ENCODE assay signal across 1 cellular context in the genomic region with DNA sequence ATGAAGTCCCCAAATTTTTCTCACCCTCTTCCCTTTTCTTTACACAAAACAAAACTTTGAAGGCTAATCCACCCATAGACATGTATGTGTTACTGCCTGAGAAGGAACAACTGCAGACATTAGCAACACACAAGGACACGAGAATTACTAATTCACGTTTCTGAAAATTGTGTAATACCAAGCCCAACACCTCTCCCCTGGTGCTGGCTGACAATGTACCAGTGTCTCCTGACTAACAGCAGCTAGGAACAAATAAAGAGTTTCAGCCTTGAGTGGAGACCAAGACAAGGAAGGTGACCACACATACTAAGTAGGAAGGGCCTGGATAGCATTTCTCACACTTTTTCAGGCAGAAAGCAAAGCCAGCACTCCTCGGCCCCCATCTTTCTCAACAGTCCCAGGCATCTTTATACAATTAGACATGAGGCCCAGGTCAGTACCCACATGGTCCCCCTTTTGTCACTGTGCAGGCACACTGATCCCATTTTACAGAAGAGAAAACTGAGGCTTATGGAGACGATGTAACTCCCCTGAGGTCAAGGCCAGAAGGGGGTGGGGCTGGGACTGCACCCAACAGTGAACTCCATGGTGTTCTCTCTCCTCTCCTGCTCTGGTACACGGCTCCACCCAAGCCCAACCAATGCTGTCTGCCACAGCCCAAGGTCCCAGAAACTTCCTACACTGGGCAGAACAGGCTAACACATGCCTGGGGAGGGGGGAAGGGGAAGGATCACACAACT.
TF ChIP-seq lines count a peak whose summit lies in the region.

No MANE protein-coding gene starts in this region.

TF ChIP-seq in HepG2, 621 proteins besides CTCF, POLR2A, EP300 and RAD21 (continued from another document and continues in another):
- TF ChIP-seq, protein P1, sequence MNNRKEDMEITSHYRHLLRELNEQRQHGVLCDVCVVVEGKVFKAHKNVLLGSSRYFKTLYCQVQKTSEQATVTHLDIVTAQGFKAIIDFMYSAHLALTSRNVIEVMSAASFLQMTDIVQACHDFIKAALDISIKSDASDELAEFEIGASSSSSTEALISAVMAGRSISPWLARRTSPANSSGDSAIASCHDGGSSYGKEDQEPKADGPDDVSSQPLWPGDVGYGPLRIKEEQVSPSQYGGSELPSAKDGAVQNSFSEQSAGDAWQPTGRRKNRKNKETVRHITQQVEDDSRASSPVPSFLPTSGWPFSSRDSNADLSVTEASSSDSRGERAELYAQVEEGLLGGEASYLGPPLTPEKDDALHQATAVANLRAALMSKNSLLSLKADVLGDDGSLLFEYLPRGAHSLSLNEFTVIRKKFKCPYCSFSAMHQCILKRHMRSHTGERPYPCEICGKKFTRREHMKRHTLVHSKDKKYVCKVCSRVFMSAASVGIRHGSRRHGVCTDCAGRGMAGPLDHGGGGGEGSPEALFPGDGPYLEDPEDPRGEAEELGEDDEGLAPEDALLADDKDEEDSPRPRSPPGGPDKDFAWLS (CRISPR knock-in tag; IDR thresholded peaks at IDR 0.05; ENCODE audit: borderline replicate concordance) = no peak
- TF ChIP-seq SNAI1 (CRISPR knock-in tag; IDR thresholded peaks at IDR 0.05; ENCODE audit: borderline replicate concordance) = no peak
- no peak for TF ChIP-seq ZNF619 (CRISPR knock-in tag; IDR thresholded peaks at IDR 0.05)
- TF ChIP-seq FOXO1 (CRISPR knock-in tag; IDR thresholded peaks at IDR 0.05) = no peak
- TF ChIP-seq RFXANK (CRISPR knock-in tag; IDR thresholded peaks at IDR 0.05) = no peak
- TF ChIP-seq U2AF1 (optimal IDR thresholded peaks at IDR 0.05; ENCODE audit: low read depth, low read length) = no peak
- TF ChIP-seq NFYB (CRISPR knock-in tag; IDR thresholded peaks at IDR 0.05) = no peak
- no peak for TF ChIP-seq ZFP36 (IDR thresholded peaks at IDR 0.05; ENCODE audit: borderline replicate concordance, low read depth, low read length, partially characterized antibody)
- no peak for TF ChIP-seq FOXC1 (CRISPR knock-in tag; IDR thresholded peaks at IDR 0.05; ENCODE audit: borderline replicate concordance)
- no peak for TF ChIP-seq ZNF17 (CRISPR knock-in tag; IDR thresholded peaks at IDR 0.05)
- TF ChIP-seq PLRG1 (conservative IDR thresholded peaks at IDR 0.05) = no peak
- no peak for TF ChIP-seq JUN (CRISPR knock-in tag; IDR thresholded peaks at IDR 0.05)
- no peak for TF ChIP-seq ZNF430 (CRISPR knock-in tag; IDR thresholded peaks at IDR 0.05)
- no peak for TF ChIP-seq ZNF33B (CRISPR knock-in tag; IDR thresholded peaks at IDR 0.05)
- TF ChIP-seq NFRKB (IDR thresholded peaks at IDR 0.05) = no peak
- peak; percentile 23; the same call in 1 of the 2 replicates for TF ChIP-seq SALL1 (CRISPR knock-in tag; IDR thresholded peaks at IDR 0.05)
- no peak for TF ChIP-seq ZEB1 (IDR thresholded peaks at IDR 0.05; ENCODE audit: insufficient replicate concordance, low read depth)
- TF ChIP-seq IKZF4 (CRISPR knock-in tag; IDR thresholded peaks at IDR 0.05; ENCODE audit: borderline replicate concordance, low read depth, not compliant biosample characterization) = no peak
- TF ChIP-seq NR2F6 (IDR thresholded peaks at IDR 0.05) = peak; percentile 83
- peak; percentile 82 for TF ChIP-seq NR2F6 (CRISPR knock-in tag; IDR thresholded peaks at IDR 0.05)
- TF ChIP-seq MXI1 (IDR thresholded peaks at IDR 0.05; ENCODE audit: borderline replicate concordance, low read depth, low read length) = no peak
- no peak for TF ChIP-seq ZNF703 (CRISPR knock-in tag; IDR thresholded peaks at IDR 0.05; ENCODE audit: borderline replicate concordance)
- TF ChIP-seq, protein P2, sequence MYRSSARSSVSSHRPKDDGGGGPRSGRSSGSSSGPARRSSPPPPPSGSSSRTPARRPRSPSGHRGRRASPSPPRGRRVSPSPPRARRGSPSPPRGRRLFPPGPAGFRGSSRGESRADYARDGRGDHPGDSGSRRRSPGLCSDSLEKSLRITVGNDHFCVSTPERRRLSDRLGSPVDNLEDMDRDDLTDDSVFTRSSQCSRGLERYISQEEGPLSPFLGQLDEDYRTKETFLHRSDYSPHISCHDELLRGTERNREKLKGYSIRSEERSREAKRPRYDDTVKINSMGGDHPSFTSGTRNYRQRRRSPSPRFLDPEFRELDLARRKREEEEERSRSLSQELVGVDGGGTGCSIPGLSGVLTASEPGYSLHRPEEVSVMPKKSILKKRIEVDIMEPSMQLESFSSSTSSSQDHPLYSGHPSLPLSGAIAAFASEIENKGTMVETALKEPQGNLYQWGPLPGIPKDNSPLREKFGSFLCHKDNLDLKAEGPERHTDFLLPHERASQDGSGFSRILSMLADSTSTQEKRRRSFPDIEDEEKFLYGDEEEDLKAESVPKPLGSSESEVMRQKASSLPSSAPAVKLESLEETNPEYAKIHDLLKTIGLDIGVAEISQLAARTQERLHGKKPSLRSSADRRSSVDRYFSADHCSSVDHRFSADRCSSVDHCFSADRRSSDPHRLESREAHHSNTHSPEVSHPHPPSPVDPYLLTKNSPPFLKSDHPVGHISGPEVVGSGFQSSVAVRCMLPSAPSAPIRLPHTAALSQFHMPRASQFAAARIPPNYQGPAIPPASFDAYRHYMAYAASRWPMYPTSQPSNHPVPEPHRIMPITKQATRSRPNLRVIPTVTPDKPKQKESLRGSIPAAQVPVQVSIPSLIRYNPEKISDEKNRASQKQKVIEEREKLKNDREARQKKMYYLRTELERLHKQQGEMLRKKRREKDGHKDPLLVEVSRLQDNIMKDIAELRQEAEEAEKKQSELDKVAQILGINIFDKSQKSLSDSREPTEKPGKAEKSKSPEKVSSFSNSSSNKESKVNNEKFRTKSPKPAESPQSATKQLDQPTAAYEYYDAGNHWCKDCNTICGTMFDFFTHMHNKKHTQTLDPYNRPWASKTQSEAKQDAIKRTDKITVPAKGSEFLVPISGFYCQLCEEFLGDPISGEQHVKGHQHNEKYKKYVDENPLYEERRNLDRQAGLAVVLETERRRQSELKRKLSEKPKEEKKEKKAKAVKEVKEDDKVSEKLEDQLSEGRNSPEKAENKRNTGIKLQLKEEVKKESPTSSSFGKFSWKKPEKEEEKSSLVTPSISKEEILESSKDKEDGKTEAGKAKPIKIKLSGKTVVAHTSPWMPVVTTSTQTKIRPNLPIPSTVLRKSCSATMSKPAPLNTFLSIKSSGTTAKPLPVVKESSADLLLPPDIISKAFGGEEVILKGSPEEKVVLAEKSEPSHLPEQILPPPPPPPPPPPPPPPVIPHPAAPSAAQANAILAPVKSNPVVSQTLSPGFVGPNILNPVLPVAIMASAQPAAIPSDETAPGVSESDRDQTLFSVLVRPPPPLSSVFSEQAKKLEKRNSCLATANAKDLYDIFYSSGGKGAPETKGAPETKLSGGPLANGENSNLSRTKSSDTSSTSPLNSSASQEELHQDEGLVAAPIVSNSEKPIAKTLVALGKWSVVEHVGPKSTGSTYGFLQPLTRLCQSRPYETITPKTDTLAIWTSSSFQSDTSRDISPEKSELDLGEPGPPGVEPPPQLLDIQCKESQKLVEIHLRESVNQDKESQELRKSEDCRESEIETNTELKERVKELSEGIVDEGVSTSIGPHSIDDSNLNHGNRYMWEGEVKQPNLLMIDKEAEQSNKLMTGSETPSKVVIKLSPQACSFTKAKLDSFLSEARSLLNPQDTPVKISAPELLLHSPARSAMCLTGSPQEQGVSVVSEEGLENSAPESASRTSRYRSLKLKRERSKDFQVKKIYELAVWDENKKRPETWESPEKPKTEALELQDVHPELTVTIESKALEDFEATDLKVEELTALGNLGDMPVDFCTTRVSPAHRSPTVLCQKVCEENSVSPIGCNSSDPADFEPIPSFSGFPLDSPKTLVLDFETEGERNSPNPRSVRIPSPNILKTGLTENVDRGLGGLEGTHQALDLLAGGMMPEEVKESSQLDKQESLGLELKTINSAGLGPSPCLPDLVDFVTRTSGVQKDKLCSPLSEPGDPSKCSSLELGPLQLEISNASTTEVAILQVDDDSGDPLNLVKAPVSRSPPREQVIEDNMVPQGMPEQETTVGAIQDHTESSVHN (CRISPR knock-in tag; IDR thresholded peaks at IDR 0.05) = no peak
- TF ChIP-seq, protein P3, sequence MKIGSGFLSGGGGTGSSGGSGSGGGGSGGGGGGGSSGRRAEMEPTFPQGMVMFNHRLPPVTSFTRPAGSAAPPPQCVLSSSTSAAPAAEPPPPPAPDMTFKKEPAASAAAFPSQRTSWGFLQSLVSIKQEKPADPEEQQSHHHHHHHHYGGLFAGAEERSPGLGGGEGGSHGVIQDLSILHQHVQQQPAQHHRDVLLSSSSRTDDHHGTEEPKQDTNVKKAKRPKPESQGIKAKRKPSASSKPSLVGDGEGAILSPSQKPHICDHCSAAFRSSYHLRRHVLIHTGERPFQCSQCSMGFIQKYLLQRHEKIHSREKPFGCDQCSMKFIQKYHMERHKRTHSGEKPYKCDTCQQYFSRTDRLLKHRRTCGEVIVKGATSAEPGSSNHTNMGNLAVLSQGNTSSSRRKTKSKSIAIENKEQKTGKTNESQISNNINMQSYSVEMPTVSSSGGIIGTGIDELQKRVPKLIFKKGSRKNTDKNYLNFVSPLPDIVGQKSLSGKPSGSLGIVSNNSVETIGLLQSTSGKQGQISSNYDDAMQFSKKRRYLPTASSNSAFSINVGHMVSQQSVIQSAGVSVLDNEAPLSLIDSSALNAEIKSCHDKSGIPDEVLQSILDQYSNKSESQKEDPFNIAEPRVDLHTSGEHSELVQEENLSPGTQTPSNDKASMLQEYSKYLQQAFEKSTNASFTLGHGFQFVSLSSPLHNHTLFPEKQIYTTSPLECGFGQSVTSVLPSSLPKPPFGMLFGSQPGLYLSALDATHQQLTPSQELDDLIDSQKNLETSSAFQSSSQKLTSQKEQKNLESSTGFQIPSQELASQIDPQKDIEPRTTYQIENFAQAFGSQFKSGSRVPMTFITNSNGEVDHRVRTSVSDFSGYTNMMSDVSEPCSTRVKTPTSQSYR (CRISPR knock-in tag; IDR thresholded peaks at IDR 0.05; ENCODE audit: borderline replicate concordance) = peak; percentile 74; the same call in 1 of the 2 replicates
- no peak for TF ChIP-seq ZFP36L1 (CRISPR knock-in tag; IDR thresholded peaks at IDR 0.05)
- TF ChIP-seq RFX1 (IDR thresholded peaks at IDR 0.05) = no peak
- TF ChIP-seq, protein P4, sequence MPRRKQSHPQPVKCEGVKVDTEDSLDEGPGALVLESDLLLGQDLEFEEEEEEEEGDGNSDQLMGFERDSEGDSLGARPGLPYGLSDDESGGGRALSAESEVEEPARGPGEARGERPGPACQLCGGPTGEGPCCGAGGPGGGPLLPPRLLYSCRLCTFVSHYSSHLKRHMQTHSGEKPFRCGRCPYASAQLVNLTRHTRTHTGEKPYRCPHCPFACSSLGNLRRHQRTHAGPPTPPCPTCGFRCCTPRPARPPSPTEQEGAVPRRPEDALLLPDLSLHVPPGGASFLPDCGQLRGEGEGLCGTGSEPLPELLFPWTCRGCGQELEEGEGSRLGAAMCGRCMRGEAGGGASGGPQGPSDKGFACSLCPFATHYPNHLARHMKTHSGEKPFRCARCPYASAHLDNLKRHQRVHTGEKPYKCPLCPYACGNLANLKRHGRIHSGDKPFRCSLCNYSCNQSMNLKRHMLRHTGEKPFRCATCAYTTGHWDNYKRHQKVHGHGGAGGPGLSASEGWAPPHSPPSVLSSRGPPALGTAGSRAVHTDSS (CRISPR knock-in tag; conservative IDR thresholded peaks at IDR 0.05) = no peak
- TF ChIP-seq CEBPB (IDR thresholded peaks at IDR 0.05; ENCODE audit: borderline replicate concordance, low read depth, low read length) = peak; percentile 86
- TF ChIP-seq HOXA9 (CRISPR knock-in tag; IDR thresholded peaks at IDR 0.05; ENCODE audit: borderline replicate concordance) = no peak
- no peak for TF ChIP-seq ZNF33A (CRISPR knock-in tag; IDR thresholded peaks at IDR 0.05; ENCODE audit: borderline replicate concordance)
- TF ChIP-seq JUND (CRISPR knock-in tag; IDR thresholded peaks at IDR 0.05) = no peak
- TF ChIP-seq MAZ (IDR thresholded peaks at IDR 0.05; ENCODE audit: borderline replicate concordance, low read depth, low read length) = no peak
- no peak for TF ChIP-seq MAZ (CRISPR knock-in tag; IDR thresholded peaks at IDR 0.05; ENCODE audit: low read depth)
- no peak for TF ChIP-seq ZNF382 (CRISPR knock-in tag; IDR thresholded peaks at IDR 0.05; ENCODE audit: borderline replicate concordance)
- TF ChIP-seq CREM (IDR thresholded peaks at IDR 0.05) = peak; percentile 24; the same call in 1 of the 2 replicates
- TF ChIP-seq CREM (CRISPR knock-in tag; IDR thresholded peaks at IDR 0.05) = no peak
- TF ChIP-seq, protein P5, sequence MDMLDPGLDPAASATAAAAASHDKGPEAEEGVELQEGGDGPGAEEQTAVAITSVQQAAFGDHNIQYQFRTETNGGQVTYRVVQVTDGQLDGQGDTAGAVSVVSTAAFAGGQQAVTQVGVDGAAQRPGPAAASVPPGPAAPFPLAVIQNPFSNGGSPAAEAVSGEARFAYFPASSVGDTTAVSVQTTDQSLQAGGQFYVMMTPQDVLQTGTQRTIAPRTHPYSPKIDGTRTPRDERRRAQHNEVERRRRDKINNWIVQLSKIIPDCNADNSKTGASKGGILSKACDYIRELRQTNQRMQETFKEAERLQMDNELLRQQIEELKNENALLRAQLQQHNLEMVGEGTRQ (IDR thresholded peaks at IDR 0.05; ENCODE audit: low read depth, low read length) = no peak
- TF ChIP-seq, protein P5 (CRISPR knock-in tag; IDR thresholded peaks at IDR 0.05; ENCODE audit: borderline replicate concordance) = no peak
- no peak for TF ChIP-seq FOXA1 (IDR thresholded peaks at IDR 0.05)
- no peak for TF ChIP-seq FOXA1 (CRISPR knock-in tag; IDR thresholded peaks at IDR 0.05)
- no peak for TF ChIP-seq ZNF839 (CRISPR knock-in tag; IDR thresholded peaks at IDR 0.05; ENCODE audit: borderline replicate concordance)
- TF ChIP-seq ZNF614 (CRISPR knock-in tag; IDR thresholded peaks at IDR 0.05; ENCODE audit: borderline replicate concordance) = no peak
- TF ChIP-seq MXD4 (CRISPR knock-in tag; IDR thresholded peaks at IDR 0.05) = no peak
- no peak for TF ChIP-seq ZNF564 (CRISPR knock-in tag; IDR thresholded peaks at IDR 0.05)
- TF ChIP-seq XRCC5 (optimal IDR thresholded peaks at IDR 0.05; ENCODE audit: low read length) = no peak
- no peak for TF ChIP-seq RFX3 (CRISPR knock-in tag; IDR thresholded peaks at IDR 0.05)
- no peak for TF ChIP-seq ZSCAN21 (CRISPR knock-in tag; IDR thresholded peaks at IDR 0.05; ENCODE audit: borderline replicate concordance)
- TF ChIP-seq AHR (CRISPR knock-in tag; IDR thresholded peaks at IDR 0.05) = no peak
- no peak for TF ChIP-seq FIP1L1 (IDR thresholded peaks at IDR 0.05; ENCODE audit: borderline replicate concordance, insufficient read depth, low read depth, low read length)
- no peak for TF ChIP-seq GTF3A (CRISPR knock-in tag; conservative IDR thresholded peaks at IDR 0.05)
- TF ChIP-seq TBX3 (IDR thresholded peaks at IDR 0.05; ENCODE audit: borderline replicate concordance) = peak; percentile 25; the same call in 1 of the 2 replicates
- peak; percentile 55; the same call in 1 of the 2 replicates for TF ChIP-seq HDAC2 (CRISPR knock-in tag; IDR thresholded peaks at IDR 0.05)
- no peak for TF ChIP-seq ZNF605 (CRISPR knock-in tag; IDR thresholded peaks at IDR 0.05)
